2 cellular contexts compared by ENCODE assay signal in the genomic region with DNA sequence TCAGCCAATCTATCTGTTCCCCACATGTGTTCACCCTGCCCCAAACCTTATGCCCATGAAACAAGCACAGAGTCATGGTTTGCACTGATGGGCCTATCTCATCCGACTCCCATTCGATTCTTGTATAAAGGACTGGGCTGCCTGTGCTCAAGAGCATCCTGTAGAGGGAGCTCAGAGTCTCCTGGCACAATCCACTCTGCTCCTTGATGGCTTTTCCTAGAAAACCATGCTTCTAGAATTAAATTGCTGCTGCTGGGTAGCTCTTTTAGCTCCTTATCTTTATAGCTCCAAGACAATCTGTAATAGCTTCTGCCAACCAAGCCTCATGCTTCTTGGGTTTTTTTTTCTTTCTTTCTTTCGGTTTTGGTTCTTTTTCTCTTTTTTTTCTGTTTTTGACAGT.
TF ChIP-seq lines count a peak whose summit lies in the region.

No MANE protein-coding gene starts in this region.

TF ChIP-seq in HCT116, 20 proteins besides CTCF, POLR2A, EP300 and RAD21 (continued from another document):
- TF ChIP-seq, protein P1, sequence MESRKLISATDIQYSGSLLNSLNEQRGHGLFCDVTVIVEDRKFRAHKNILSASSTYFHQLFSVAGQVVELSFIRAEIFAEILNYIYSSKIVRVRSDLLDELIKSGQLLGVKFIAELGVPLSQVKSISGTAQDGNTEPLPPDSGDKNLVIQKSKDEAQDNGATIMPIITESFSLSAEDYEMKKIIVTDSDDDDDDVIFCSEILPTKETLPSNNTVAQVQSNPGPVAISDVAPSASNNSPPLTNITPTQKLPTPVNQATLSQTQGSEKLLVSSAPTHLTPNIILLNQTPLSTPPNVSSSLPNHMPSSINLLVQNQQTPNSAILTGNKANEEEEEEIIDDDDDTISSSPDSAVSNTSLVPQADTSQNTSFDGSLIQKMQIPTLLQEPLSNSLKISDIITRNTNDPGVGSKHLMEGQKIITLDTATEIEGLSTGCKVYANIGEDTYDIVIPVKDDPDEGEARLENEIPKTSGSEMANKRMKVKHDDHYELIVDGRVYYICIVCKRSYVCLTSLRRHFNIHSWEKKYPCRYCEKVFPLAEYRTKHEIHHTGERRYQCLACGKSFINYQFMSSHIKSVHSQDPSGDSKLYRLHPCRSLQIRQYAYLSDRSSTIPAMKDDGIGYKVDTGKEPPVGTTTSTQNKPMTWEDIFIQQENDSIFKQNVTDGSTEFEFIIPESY (IDR thresholded peaks at IDR 0.05; ENCODE audit: extremely low read depth, insufficient replicate concordance, low read length), result no peak
- no peak for TF ChIP-seq ZFX (IDR thresholded peaks at IDR 0.05)
- TF ChIP-seq, protein P2, sequence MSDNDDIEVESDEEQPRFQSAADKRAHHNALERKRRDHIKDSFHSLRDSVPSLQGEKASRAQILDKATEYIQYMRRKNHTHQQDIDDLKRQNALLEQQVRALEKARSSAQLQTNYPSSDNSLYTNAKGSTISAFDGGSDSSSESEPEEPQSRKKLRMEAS (IDR thresholded peaks at IDR 0.05), result no peak
- TF ChIP-seq EGR1 (IDR thresholded peaks at IDR 0.05; ENCODE audit: low read depth), result no peak

TF ChIP-seq in SK-N-SH treated with all-trans-retinoic acid at 6 μM for 48 hours, 23 proteins besides CTCF, POLR2A, EP300 and RAD21:
- TF ChIP-seq, protein P3, sequence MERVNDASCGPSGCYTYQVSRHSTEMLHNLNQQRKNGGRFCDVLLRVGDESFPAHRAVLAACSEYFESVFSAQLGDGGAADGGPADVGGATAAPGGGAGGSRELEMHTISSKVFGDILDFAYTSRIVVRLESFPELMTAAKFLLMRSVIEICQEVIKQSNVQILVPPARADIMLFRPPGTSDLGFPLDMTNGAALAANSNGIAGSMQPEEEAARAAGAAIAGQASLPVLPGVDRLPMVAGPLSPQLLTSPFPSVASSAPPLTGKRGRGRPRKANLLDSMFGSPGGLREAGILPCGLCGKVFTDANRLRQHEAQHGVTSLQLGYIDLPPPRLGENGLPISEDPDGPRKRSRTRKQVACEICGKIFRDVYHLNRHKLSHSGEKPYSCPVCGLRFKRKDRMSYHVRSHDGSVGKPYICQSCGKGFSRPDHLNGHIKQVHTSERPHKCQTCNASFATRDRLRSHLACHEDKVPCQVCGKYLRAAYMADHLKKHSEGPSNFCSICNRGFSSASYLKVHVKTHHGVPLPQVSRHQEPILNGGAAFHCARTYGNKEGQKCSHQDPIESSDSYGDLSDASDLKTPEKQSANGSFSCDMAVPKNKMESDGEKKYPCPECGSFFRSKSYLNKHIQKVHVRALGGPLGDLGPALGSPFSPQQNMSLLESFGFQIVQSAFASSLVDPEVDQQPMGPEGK (CRISPR knock-in tag; IDR thresholded peaks at IDR 0.05; ENCODE audit: borderline replicate concordance), result no peak
- TF ChIP-seq ESRRG (CRISPR knock-in tag; IDR thresholded peaks at IDR 0.05) (no peak), CSDC2 (CRISPR knock-in tag; IDR thresholded peaks at IDR 0.05) (no peak)
- TF ChIP-seq, protein P4, sequence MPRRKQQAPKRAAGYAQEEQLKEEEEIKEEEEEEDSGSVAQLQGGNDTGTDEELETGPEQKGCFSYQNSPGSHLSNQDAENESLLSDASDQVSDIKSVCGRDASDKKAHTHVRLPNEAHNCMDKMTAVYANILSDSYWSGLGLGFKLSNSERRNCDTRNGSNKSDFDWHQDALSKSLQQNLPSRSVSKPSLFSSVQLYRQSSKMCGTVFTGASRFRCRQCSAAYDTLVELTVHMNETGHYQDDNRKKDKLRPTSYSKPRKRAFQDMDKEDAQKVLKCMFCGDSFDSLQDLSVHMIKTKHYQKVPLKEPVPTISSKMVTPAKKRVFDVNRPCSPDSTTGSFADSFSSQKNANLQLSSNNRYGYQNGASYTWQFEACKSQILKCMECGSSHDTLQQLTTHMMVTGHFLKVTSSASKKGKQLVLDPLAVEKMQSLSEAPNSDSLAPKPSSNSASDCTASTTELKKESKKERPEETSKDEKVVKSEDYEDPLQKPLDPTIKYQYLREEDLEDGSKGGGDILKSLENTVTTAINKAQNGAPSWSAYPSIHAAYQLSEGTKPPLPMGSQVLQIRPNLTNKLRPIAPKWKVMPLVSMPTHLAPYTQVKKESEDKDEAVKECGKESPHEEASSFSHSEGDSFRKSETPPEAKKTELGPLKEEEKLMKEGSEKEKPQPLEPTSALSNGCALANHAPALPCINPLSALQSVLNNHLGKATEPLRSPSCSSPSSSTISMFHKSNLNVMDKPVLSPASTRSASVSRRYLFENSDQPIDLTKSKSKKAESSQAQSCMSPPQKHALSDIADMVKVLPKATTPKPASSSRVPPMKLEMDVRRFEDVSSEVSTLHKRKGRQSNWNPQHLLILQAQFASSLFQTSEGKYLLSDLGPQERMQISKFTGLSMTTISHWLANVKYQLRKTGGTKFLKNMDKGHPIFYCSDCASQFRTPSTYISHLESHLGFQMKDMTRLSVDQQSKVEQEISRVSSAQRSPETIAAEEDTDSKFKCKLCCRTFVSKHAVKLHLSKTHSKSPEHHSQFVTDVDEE (CRISPR knock-in tag; IDR thresholded peaks at IDR 0.05), result no peak
- TF ChIP-seq, protein P5, sequence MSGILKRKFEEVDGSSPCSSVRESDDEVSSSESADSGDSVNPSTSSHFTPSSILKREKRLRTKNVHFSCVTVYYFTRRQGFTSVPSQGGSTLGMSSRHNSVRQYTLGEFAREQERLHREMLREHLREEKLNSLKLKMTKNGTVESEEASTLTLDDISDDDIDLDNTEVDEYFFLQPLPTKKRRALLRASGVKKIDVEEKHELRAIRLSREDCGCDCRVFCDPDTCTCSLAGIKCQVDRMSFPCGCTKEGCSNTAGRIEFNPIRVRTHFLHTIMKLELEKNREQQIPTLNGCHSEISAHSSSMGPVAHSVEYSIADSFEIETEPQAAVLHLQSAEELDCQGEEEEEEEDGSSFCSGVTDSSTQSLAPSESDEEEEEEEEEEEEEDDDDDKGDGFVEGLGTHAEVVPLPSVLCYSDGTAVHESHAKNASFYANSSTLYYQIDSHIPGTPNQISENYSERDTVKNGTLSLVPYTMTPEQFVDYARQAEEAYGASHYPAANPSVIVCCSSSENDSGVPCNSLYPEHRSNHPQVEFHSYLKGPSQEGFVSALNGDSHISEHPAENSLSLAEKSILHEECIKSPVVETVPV (CRISPR knock-in tag; IDR thresholded peaks at IDR 0.05), result no peak
